8 cellular contexts compared by ENCODE assay signal in the genomic region with DNA sequence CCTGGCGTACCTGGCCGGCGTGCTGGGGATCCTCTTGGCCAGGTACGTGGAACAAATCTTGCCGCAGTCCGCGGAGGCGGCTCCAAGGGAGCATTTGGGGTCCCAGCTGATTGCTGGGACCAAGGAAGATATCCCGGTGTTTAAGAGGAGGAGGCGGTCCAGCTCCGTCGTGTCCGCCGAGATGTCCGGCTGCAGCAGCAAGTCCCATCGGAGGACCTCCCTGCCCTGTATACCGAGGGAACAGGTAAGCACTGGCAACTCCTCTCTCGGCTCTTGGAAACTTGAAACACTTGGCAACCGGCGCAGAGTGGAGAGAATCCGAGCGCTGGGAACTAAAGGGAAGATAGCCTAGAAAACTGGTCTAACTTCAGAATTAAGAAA. TPM values are rescaled to one million over a fixed set of nuclear protein-coding genes. Genes with fewer than 3 reads are reported as not detected.
DNase-seq lines count a peak whose midpoint lies in the region; ATAC-seq and TF ChIP-seq lines count a peak whose summit lies in the region.

No MANE protein-coding gene starts in this region.

- no peaks in the 10 kb centered on the region for H3K36me3 ChIP-seq in ACC112 (ENCODE audit: insufficient read depth, low read length)

- H3K79me2 ChIP-seq in ACC112 (ENCODE audit: control insufficient read depth, insufficient read depth, low read length, unreplicated experiment), result peaks cover 38% of the 10 kb centered on the region

- TF ChIP-seq CTCF in fibroblast of mammary gland (conservative IDR thresholded peaks at IDR 0.05; ENCODE audit: control insufficient read depth, insufficient read depth, low read depth, low read length), result no peak

- H3K4me1 ChIP-seq in ACC112 (ENCODE audit: control insufficient read depth, insufficient read depth, low read length, unreplicated experiment), result peaks cover 37% of the 10 kb centered on the region

- peak overlapping the region; percentile 80 for H3K27ac ChIP-seq in ACC112 (ENCODE audit: low read depth, low read length)

- peaks cover 6 to 19% (median 15%) of the 10 kb centered on the region in 4 donors for H3K4me1 Mint-ChIP-seq in naive thymus-derived CD8-positive, alpha-beta T cell

- peak overlapping the region; percentile 93 for H3K4me3 ChIP-seq in ACC112 (ENCODE audit: low read depth, low read length)
- H3K4me3 ChIP-seq in fibroblast of mammary gland (ENCODE audit: control insufficient read depth, low read depth, low read length), result peak overlapping the region; percentile 82

- peaks cover 12 to 71% (median 39%) of the 10 kb centered on the region in 5 donors for H3K27me3 Mint-ChIP-seq in naive thymus-derived CD8-positive, alpha-beta T cell

- POLR2A ChIA-PET in naive thymus-derived CD8-positive, alpha-beta T cell (lab: Charles Lee), result no interaction called here

- no peaks in the 10 kb centered on the region for H3K27me3 ChIP-seq in ACC112 (ENCODE audit: insufficient read depth, low read length)

- no peak overlapping the region for H3K27ac Mint-ChIP-seq in naive thymus-derived CD8-positive, alpha-beta T cell

- H2AFZ ChIP-seq in ACC112 (ENCODE audit: low read length, unreplicated experiment), result peak overlapping the region; percentile 63

- DNase-seq in NCI-H345 (lab: John Stamatoyannopoulos, UW) (peak; percentile 41), fibroblast of mammary gland (ENCODE audit: low read depth) (peak; percentile 16), NCI-H1930 (lab: John Stamatoyannopoulos, UW) (no peak), COLO668 (lab: John Stamatoyannopoulos, UW; ENCODE audit: unreplicated experiment) (no peak)
- DNase-seq in naive thymus-derived CD8-positive, alpha-beta T cell, result no peak
- DNase-seq in activated naive CD4-positive, alpha-beta T cell treated with Interleukin-2 at 50 U/mL for 16 hours, result no peak

- ATAC-seq in naive thymus-derived CD8-positive, alpha-beta T cell, result no peak
- ATAC-seq in GM18861 (IDR thresholded peaks at IDR 0.05; ENCODE audit: unreplicated experiment), result no peak

- H3K9me3 Mint-ChIP-seq in naive thymus-derived CD8-positive, alpha-beta T cell, result no peaks in the 10 kb centered on the region

- no peaks in the 10 kb centered on the region for H3K36me3 Mint-ChIP-seq in naive thymus-derived CD8-positive, alpha-beta T cell

- peak overlapping the region in 9 of 10 donors; percentile 12 to 66 (median 40) for H3K4me3 Mint-ChIP-seq in naive thymus-derived CD8-positive, alpha-beta T cell

RNA-seq across cellular contexts. Expression of a gene that starts 1.7 kb away (rescaled TPM):
- total RNA-seq in naive thymus-derived CD8-positive, alpha-beta T cell, result not detected
- polyA plus RNA-seq in naive thymus-derived CD8-positive, alpha-beta T cell, result not detected

Comparison
In these comparisons a context has a peak if more than half of its experiments do, and no peak if none do; other contexts are left out.
1. DNase-seq: peak in NCI-H345 (single experiment) and fibroblast of mammary gland (single experiment); none in naive thymus-derived CD8-positive, alpha-beta T cell (0 of 10), NCI-H1930 (0 of 2), activated naive CD4-positive, alpha-beta T cell treated with Interleukin-2 at 50 U/mL for 16 hours (single experiment) and COLO668 (single experiment).